In genomic region chr1:31886866-31887265, GRCh38 we compare ENCODE assay signal across 1 cellular context.
TF ChIP-seq lines count a peak whose summit lies in the region.

No MANE protein-coding gene starts in this region.

TF ChIP-seq in GM12878, 131 proteins besides CTCF, POLR2A, EP300 and RAD21:
- no peak for TF ChIP-seq ZNF384 (IDR thresholded peaks at IDR 0.05; ENCODE audit: borderline replicate concordance, low read depth, low read length)
- TF ChIP-seq BCL11A (IDR thresholded peaks at IDR 0.05; ENCODE audit: low read depth, low read length): no peak
- TF ChIP-seq POLR2AphosphoS2 (IDR thresholded peaks at IDR 0.05; ENCODE audit: low read depth, low read length): no peak
- no peak for TF ChIP-seq JUND (IDR thresholded peaks at IDR 0.05; ENCODE audit: low read depth, low read length)
- no peak for TF ChIP-seq RFX5 (IDR thresholded peaks at IDR 0.05; ENCODE audit: low read depth, low read length)
- TF ChIP-seq TAF1 (IDR thresholded peaks at IDR 0.05; ENCODE audit: borderline replicate concordance, low read depth, low read length): no peak
- no peak for TF ChIP-seq FOXM1 (IDR thresholded peaks at IDR 0.05; ENCODE audit: low read depth, low read length)
- 0 out of 2 replicates have a peak, but pooled peaks have one; percentile 33 for TF ChIP-seq PKNOX1 (IDR thresholded peaks at IDR 0.05)
